Comparison of ENCODE assay signal across 18 cellular contexts in the genomic region with DNA sequence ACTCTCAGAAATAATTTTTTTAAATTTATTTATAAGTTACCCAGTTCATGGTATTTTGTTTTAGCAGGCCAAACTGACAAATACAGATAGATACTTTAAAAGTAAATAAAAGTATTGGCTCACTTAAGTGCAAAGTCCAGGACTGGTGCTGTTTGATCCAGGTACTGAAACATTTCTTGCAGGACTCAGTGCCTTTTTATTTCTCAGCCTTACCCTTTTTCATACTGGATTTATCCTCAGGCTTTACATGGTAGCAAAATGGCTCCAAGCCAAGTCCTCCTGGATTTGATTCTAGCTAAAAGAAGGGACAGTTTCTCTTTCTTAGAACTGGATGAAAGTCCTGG.
"Had no signal": no experiment of that assay in that cellular context is flagged by ENCODE, and none has a peak within 500 bp of the region (broad histone marks: within the 10 kb centered on the region; RNA-seq: fewer than 3 reads in every experiment).

No MANE protein-coding gene starts in this region.

- H3K27me3 ChIP-seq: SJSA1 had no signal

- DNase-seq: Kasumi-1, MV-4-11, NCI-H1048, NCI-H1436, NCI-H187, NCI-H2029, NCI-H2081 treated with DMSO at 0.1 percent for 48 hours, NCI-H2227 treated with DMSO at 0.1 percent for 48 hours, NCI-H524, NCI-H526 treated with DMSO at 0.1 percent for 48 hours, NCI-H748 treated with DMSO at 0.1 percent for 48 hours, Right ventricle myocardium superior, RPMI8226, SIG-M5 had no signal

- H3K4me3 ChIP-seq: SJSA1, SK-N-MC had no signal

- H3K36me3 ChIP-seq: SJSA1 had no signal

- H3K9ac ChIP-seq: KMS-11 had no signal

- H3K27ac ChIP-seq: HL-60, KMS-11, SJSA1, SK-N-MC had no signal

- H3K4me2 ChIP-seq: KMS-11 had no signal
